Comparison of ENCODE assay signal across 35 cellular contexts in the genomic region with DNA sequence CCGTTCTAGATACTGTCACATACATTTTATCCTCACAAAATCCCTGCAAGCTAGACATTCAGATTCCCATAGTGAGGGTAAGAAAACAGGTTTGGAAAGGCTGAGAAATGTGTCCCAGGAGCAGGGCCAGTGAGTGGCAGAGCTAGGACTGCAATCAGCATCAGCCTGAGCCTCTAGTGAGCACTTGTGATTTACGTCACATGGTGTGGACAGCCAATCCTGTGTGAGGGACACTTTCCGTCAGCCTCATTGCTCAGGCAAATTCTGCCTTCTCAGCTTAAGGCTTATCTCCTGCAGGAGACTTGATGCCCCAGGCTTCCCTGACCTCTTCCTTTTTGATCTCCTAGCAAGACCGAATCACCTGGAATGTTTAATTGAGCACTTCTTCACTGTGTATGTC.
"Had no signal": no experiment of that assay in that cellular context is flagged by ENCODE, and none has a peak within 500 bp of the region (broad histone marks: within the 10 kb centered on the region; RNA-seq: fewer than 3 reads in every experiment).

No MANE protein-coding gene starts in this region.

- H2AFZ ChIP-seq: parathyroid adenoma had no signal

- H3K79me2 ChIP-seq: parathyroid adenoma had no signal

- H3K4me1 Mint-ChIP-seq: activated CD4-positive, alpha-beta T cell treated with anti-CD3 and anti-CD28 coated beads, Interleukin-2, amount 10 ng/mL, durations not matched to agents 24 days and 14 days; neural crest cell; stimulated activated memory B cell treated with anti-CD40 and anti-IgM and Interleukin-4, amounts not matched to agents 10 μg/mL and 1 μg/mL and 100 μg/mL, for 72 hours had no signal

- H3K9ac ChIP-seq: parathyroid adenoma had no signal

- H3K4me1 ChIP-seq: gastrocnemius medialis, parathyroid adenoma, psoas muscle, sigmoid colon, stomach, thyroid gland, upper lobe of left lung, vagina had no signal

- FAIRE-seq: astrocyte, kidney, small intestine, TTC549 had no signal

- H3K27me3 ChIP-seq: brain microvascular endothelial cell, gastrocnemius medialis, sigmoid colon, stomach, thyroid gland, upper lobe of left lung, vagina had no signal

- DNase-seq: activated CD4-positive, alpha-beta memory T cell treated with anti-CD3 and anti-CD28 coated beads for 36 hours; activated CD4-positive, alpha-beta T cell treated with anti-CD3 and anti-CD28 coated beads, Interleukin-2, amount 10 ng/mL, durations not matched to agents 24 days and 14 days; activated CD8-positive, alpha-beta memory T cell treated with anti-CD3 and anti-CD28 coated beads, Interleukin-2, amount 50 U/mL, for 48 hours; activated gamma-delta T cell treated with Interleukin-2 at 50 U/mL for 16 hours; activated naive CD4-positive, alpha-beta T cell treated with anti-CD3 and anti-CD28 coated beads, Interleukin-2, amount 50 U/mL, for 16 hours; activated T-cell treated with anti-CD3 and anti-CD28 coated beads, Interleukin-2, amount 50 U/mL, for 4 hours; amniotic stem cell; brain microvascular endothelial cell; caudate nucleus; cortex of kidney; effector memory CD8-positive, alpha-beta T cell; erythroblast; gastrocnemius medialis; glutamatergic neuron; kidney; left colon; midbrain; naive thymus-derived CD4-positive, alpha-beta T cell; occipital lobe; psoas muscle; sigmoid colon; small intestine; stimulated activated CD4-positive, alpha-beta T cell treated with anti-CD3 and anti-CD28 coated beads, Interleukin-4, amount 100 ng/mL, for 24 hours; stomach; thyroid gland; upper lobe of left lung had no signal

- H3K36me3 Mint-ChIP-seq: activated CD4-positive, alpha-beta memory T cell treated with anti-CD3 and anti-CD28 coated beads for 36 hours; stimulated activated memory B cell treated with anti-CD40 and anti-IgM and Interleukin-4, amounts not matched to agents 10 μg/mL and 1 μg/mL and 100 μg/mL, for 72 hours had no signal

- ATAC-seq: activated CD4-positive, CD25-positive, alpha-beta regulatory T cell treated with anti-CD3 and anti-CD28 coated beads, Interleukin-2, amount 50 U/mL, for 24 hours; activated T-cell treated with anti-CD3 and anti-CD28 coated beads, Interleukin-2, amount 50 U/mL, for 4 hours; activated T-helper 17 cell treated with anti-CD3 and anti-CD28 coated beads, Interleukin-2, amount 50 U/mL, for 72 hours; effector memory CD8-positive, alpha-beta T cell; gastrocnemius medialis; naive thymus-derived CD4-positive, alpha-beta T cell; psoas muscle; stimulated activated memory B cell treated with anti-CD40 and anti-IgM and Interleukin-4, amounts not matched to agents 10 μg/mL and 1 μg/mL and 100 μg/mL, for 72 hours had no signal

- H3K36me3 ChIP-seq: brain microvascular endothelial cell, gastrocnemius medialis, sigmoid colon, stomach, thyroid gland, upper lobe of left lung, vagina had no signal

- H3K27me3 Mint-ChIP-seq: activated CD4-positive, alpha-beta memory T cell treated with anti-CD3 and anti-CD28 coated beads for 36 hours; activated CD4-positive, alpha-beta T cell treated with anti-CD3 and anti-CD28 coated beads, Interleukin-2, amount 10 ng/mL, durations not matched to agents 24 days and 14 days; activated T-helper 17 cell treated with anti-CD3 and anti-CD28 coated beads, Interleukin-2, amount 50 U/mL, for 72 hours; naive thymus-derived CD4-positive, alpha-beta T cell; stimulated activated memory B cell treated with anti-CD40 and anti-IgM and Interleukin-4, amounts not matched to agents 10 μg/mL and 1 μg/mL and 100 μg/mL, for 72 hours had no signal

- H3K27ac ChIP-seq: brain microvascular endothelial cell, gastrocnemius medialis, parathyroid adenoma, psoas muscle, sigmoid colon, stomach, thyroid gland, upper lobe of left lung, vagina, VCaP had no signal

- H3K27ac Mint-ChIP-seq: activated CD4-positive, alpha-beta memory T cell treated with anti-CD3 and anti-CD28 coated beads for 36 hours; activated CD4-positive, alpha-beta T cell treated with anti-CD3 and anti-CD28 coated beads, Interleukin-2, amount 10 ng/mL, durations not matched to agents 24 days and 14 days; activated T-helper 17 cell treated with anti-CD3 and anti-CD28 coated beads, Interleukin-2, amount 50 U/mL, for 72 hours; effector memory CD8-positive, alpha-beta T cell; naive thymus-derived CD4-positive, alpha-beta T cell; stimulated activated memory B cell treated with anti-CD40 and anti-IgM and Interleukin-4, amounts not matched to agents 10 μg/mL and 1 μg/mL and 100 μg/mL, for 72 hours had no signal

- H3K4me3 Mint-ChIP-seq: activated CD4-positive, alpha-beta memory T cell treated with anti-CD3 and anti-CD28 coated beads for 36 hours; activated CD4-positive, alpha-beta T cell treated with anti-CD3 and anti-CD28 coated beads, Interleukin-2, amount 10 ng/mL, durations not matched to agents 24 days and 14 days; activated T-cell treated with anti-CD3 and anti-CD28 coated beads, Interleukin-2, amount 50 U/mL, for 4 hours; activated T-helper 17 cell treated with anti-CD3 and anti-CD28 coated beads, Interleukin-2, amount 50 U/mL, for 72 hours; effector memory CD8-positive, alpha-beta T cell; naive thymus-derived CD4-positive, alpha-beta T cell; neural crest cell; stimulated activated memory B cell treated with anti-CD40 and anti-IgM and Interleukin-4, amounts not matched to agents 10 μg/mL and 1 μg/mL and 100 μg/mL, for 72 hours had no signal

- H3K9me3 ChIP-seq: gastrocnemius medialis, psoas muscle, sigmoid colon, stomach, thyroid gland, upper lobe of left lung, vagina had no signal

- H3K4me3 ChIP-seq: gastrocnemius medialis, psoas muscle, sigmoid colon, stomach, thyroid gland, upper lobe of left lung, vagina had no signal

- H3K9me3 Mint-ChIP-seq: activated CD4-positive, alpha-beta T cell treated with anti-CD3 and anti-CD28 coated beads, Interleukin-2, amount 10 ng/mL, durations not matched to agents 24 days and 14 days; activated T-cell treated with anti-CD3 and anti-CD28 coated beads, Interleukin-2, amount 50 U/mL, for 4 hours; activated T-helper 17 cell treated with anti-CD3 and anti-CD28 coated beads, Interleukin-2, amount 50 U/mL, for 72 hours; effector memory CD8-positive, alpha-beta T cell; stimulated activated memory B cell treated with anti-CD40 and anti-IgM and Interleukin-4, amounts not matched to agents 10 μg/mL and 1 μg/mL and 100 μg/mL, for 72 hours had no signal
